ENCODE assay signal across 8 cellular contexts in genomic region chr12:2811791-2812190, GRCh38. TPM values are rescaled to one million over a fixed set of nuclear protein-coding genes. Genes with fewer than 3 reads are reported as not detected.
DNase-seq lines count a peak whose midpoint lies in the region; ATAC-seq and TF ChIP-seq lines count a peak whose summit lies in the region.

No MANE protein-coding gene starts in this region.

- peak overlapping the region; percentile 66 for H3K27ac Mint-ChIP-seq in progenitor cell of endocrine pancreas

- no TSS peak for BruUV-seq in PC-3 (replicated peaks; lab: Mats Ljungman, UMichigan)

- intact Hi-C loops in PC-3 (cut with micrococcal nuclease): loop anchor here (1.0 to 5.0 kb wide), 3 partner anchors 15 to 71 kb away; partner anchors contain the start of genes FOXM1 and RHNO1

- peaks cover 4% of the 10 kb centered on the region for H3K36me3 Mint-ChIP-seq in progenitor cell of endocrine pancreas (ENCODE audit: insufficient read depth)

- H3K27ac ChIP-seq in PC-3 (ENCODE audit: low read length) (no peak overlapping the region), esophagus (ENCODE audit: low read depth in 2 of 2, low read length in 1 of 2) (peak overlapping the region; percentile 54 to 81)

- H3K4me3 ChIP-seq in PC-3 (ENCODE audit: low read length) (peak overlapping the region; percentile 74), esophagus (ENCODE audit: low read depth in 1 of 2, low read length in 2 of 2) (no peak overlapping the region)

- DNase-seq in DMS79 treated with DMSO at 0.1 percent for 48 hours (lab: John Stamatoyannopoulos, UW) (peak; percentile 41), PC-3 (no peak), progenitor cell of endocrine pancreas (ENCODE audit: low spot score, unreplicated experiment) (no peak), AG20443 (ENCODE audit: low spot score) (no peak), NCI-H446 (lab: John Stamatoyannopoulos, UW) (no peak), HCEC 1CT (no peak)

- POLR2A ChIA-PET in PC-3 (lab: Charles Lee; ENCODE audit: unreplicated experiment): no interaction called here

- peak overlapping the region; percentile 10; the same call in 1 of the 2 replicates for H2AFZ ChIP-seq in PC-3 (ENCODE audit: low read length)

- no peaks in the 10 kb centered on the region for H3K27me3 Mint-ChIP-seq in progenitor cell of endocrine pancreas

- no peak for ATAC-seq in PC-3
- ATAC-seq in GM21786 (IDR thresholded peaks at IDR 0.05; ENCODE audit: unreplicated experiment): no peak

- H3K36me3 ChIP-seq in PC-3 (ENCODE audit: low read depth, low read length) (no peaks in the 10 kb centered on the region), esophagus (ENCODE audit: control insufficient read depth in 2 of 2, insufficient read depth in 2 of 2, low read length in 1 of 2) (no peaks in the 10 kb centered on the region)

- H3K4me3 Mint-ChIP-seq in progenitor cell of endocrine pancreas (ENCODE audit: low read depth): peak overlapping the region; percentile 3

- TF ChIP-seq CTCF in PC-3 (conservative IDR thresholded peaks at IDR 0.05; ENCODE audit: low read depth, low read length): no peak
- TF ChIP-seq CTCF in progenitor cell of endocrine pancreas (IDR thresholded peaks at IDR 0.05; ENCODE audit: unreplicated experiment): no peak

- WGBS in esophagus, 2 donors: 41 to 49% methylated on average over 5 of the region's 5 CpGs

- no peaks in the 10 kb centered on the region for H3K9me2 ChIP-seq in PC-3 (replicated peaks; ENCODE audit: low read length)

- peak overlapping the region; percentile 92; the same call in 1 of the 2 replicates for H3K9ac ChIP-seq in PC-3 (ENCODE audit: low read length)

- peak overlapping the region; percentile 92 for H3K4me2 ChIP-seq in PC-3 (ENCODE audit: low read length)

- H3K4me1 Mint-ChIP-seq in progenitor cell of endocrine pancreas (ENCODE audit: low read depth): peaks cover 14% of the 10 kb centered on the region

- no peaks in the 10 kb centered on the region for H3K9me3 ChIP-seq in PC-3 (ENCODE audit: low read length)
- no peaks in the 10 kb centered on the region for H3K9me3 ChIP-seq in esophagus (ENCODE audit: control insufficient read depth in 2 of 2, insufficient read depth in 1 of 2, low read depth in 1 of 2, low read length in 1 of 2)

- no peaks in the 10 kb centered on the region for H3K27me3 ChIP-seq in PC-3 (ENCODE audit: low read length)
- no peaks in the 10 kb centered on the region for H3K27me3 ChIP-seq in esophagus (ENCODE audit: control insufficient read depth in 1 of 2, insufficient read depth in 2 of 2, low read length in 2 of 2)

- H3K4me1 ChIP-seq in PC-3 (ENCODE audit: insufficient read depth, low read length) (peaks cover 11% of the 10 kb centered on the region; the same call in 1 of the 2 replicates), esophagus (ENCODE audit: control insufficient read depth in 2 of 2, insufficient read depth in 2 of 2, low read length in 1 of 2) (peaks cover 0 to 2% of the 10 kb centered on the region in 2 donors)

- no peaks in the 10 kb centered on the region for H3F3A ChIP-seq in PC-3 (ENCODE audit: low read length, unreplicated experiment)

- peaks cover 26% of the 10 kb centered on the region for H3K79me2 ChIP-seq in PC-3 (ENCODE audit: low read length)

- CTCF ChIA-PET in PC-3 (lab: Charles Lee): interaction anchor here (0.5 kb wide), 1 partner anchor 229 kb away, joined by 3 read pairs; no protein-coding TSS in a partner anchor

- no peaks in the 10 kb centered on the region for H4K20me1 ChIP-seq in PC-3 (ENCODE audit: low read length)

- no peaks in the 10 kb centered on the region for H3K9me3 Mint-ChIP-seq in progenitor cell of endocrine pancreas (ENCODE audit: low read depth)

RNA-seq across cellular contexts. Expression of gene ITFG2, which starts 0.7 kb away (rescaled TPM):
- total RNA-seq in PC-3 (2014; rRNA removed): 12.8 and 13.8 TPM in 2 replicates
- 10 to 100 TPM; 19.9 to 31.2 TPM for polyA plus RNA-seq in esophagus
- total RNA-seq in progenitor cell of endocrine pancreas: 85.3 and 89.3 TPM in 2 replicates

RNA-seq across cellular contexts. Expression of gene FKBP4, which starts 17.0 kb away (rescaled TPM):
- total RNA-seq in PC-3 (2014; rRNA removed) (162 and 188 TPM in 2 replicates), progenitor cell of endocrine pancreas (132 and 149 TPM in 2 replicates)
- polyA plus RNA-seq in esophagus: 10 to 100 TPM; 42.0 to 56.6 TPM

RNA-seq across cellular contexts. Expression of gene NRIP2, which starts 23.0 kb away (rescaled TPM):
- total RNA-seq in PC-3 (2014; rRNA removed): not detected in 2 replicates
- under 1 TPM; 0.47 to 0.67 TPM for polyA plus RNA-seq in esophagus
- total RNA-seq in progenitor cell of endocrine pancreas: not detected in 2 replicates

RNA-seq across cellular contexts. Expression of gene TEX52, which starts 45.0 kb away (rescaled TPM):
- total RNA-seq in PC-3 (2014; rRNA removed) (not detected in 2 replicates), progenitor cell of endocrine pancreas (not detected in 2 replicates)
- not detected for polyA plus RNA-seq in esophagus
